ENCODE assay signal across 23 cellular contexts in genomic region chr2:229798446-229799147, GRCh38.
DNase-seq lines count a peak whose midpoint lies in the region; ATAC-seq, FAIRE-seq and TF ChIP-seq lines count a peak whose summit lies in the region.
"Had no signal": no experiment of that assay in that cellular context is flagged by ENCODE, and none has a peak within 500 bp of the region (broad histone marks: within the 10 kb centered on the region; RNA-seq: fewer than 3 reads in every experiment).

No MANE protein-coding gene starts in this region.

- no peaks in the 10 kb centered on the region for H3K9me3 Mint-ChIP-seq in activated T-cell treated with anti-CD3 and anti-CD28 coated beads, Interleukin-2, amount 50 U/mL, for 24 hours
- H3K9me3 Mint-ChIP-seq: activated B cell treated with CpG ODN at 0.5 μM for 24 hours, immature natural killer cell had no signal

- WGBS in thyroid gland, 2 donors: 65 to 73% methylated on average over 5 of the region's 5 CpGs

- no peak for TF ChIP-seq POLR2A in thyroid gland (IDR thresholded peaks at IDR 0.05)

- peak; percentile 13 for FAIRE-seq in islet of Langerhans (lab: Jason Lieb, UNC)
- FAIRE-seq: G401.6, GM12891 had no signal

- no peaks in the 10 kb centered on the region for H3K27me3 ChIP-seq in thyroid gland
- H3K27me3 ChIP-seq: BLaER1 had no signal

- peaks cover 2% of the 10 kb centered on the region for H3K4me1 Mint-ChIP-seq in activated T-cell treated with anti-CD3 and anti-CD28 coated beads, Interleukin-2, amount 50 U/mL, for 24 hours (ENCODE audit: low read depth)
- H3K4me1 Mint-ChIP-seq: activated B cell treated with CpG ODN at 0.5 μM for 24 hours had no signal

- peaks cover 14 to 15% of the 10 kb centered on the region in 2 donors for H3K4me1 ChIP-seq in thyroid gland
- H3K4me1 ChIP-seq: BLaER1 had no signal

- peaks cover 13 to 37% of the 10 kb centered on the region in 2 donors for H3K36me3 ChIP-seq in thyroid gland

- H3K4me3 Mint-ChIP-seq in activated T-cell treated with anti-CD3 and anti-CD28 coated beads, Interleukin-2, amount 50 U/mL, for 24 hours: no peak overlapping the region
- H3K4me3 Mint-ChIP-seq: activated B cell treated with CpG ODN at 0.5 μM for 24 hours; activated CD8-positive, alpha-beta T cell treated with anti-CD3 and anti-CD28 coated beads, Interleukin-2, amount 10 ng/mL, durations not matched to agents 7 days and 5 days; immature natural killer cell had no signal

- intact Hi-C loops in thyroid gland (cut with DNase I): no loop called here

- no peaks in the 10 kb centered on the region for H3K27me3 Mint-ChIP-seq in activated T-cell treated with anti-CD3 and anti-CD28 coated beads, Interleukin-2, amount 50 U/mL, for 24 hours
- H3K27me3 Mint-ChIP-seq: activated B cell treated with CpG ODN at 0.5 μM for 24 hours had no signal

- H3K4me3 ChIP-seq in thyroid gland (replicated peaks in 1 of 3): no peak overlapping the region
- H3K4me3 ChIP-seq: BLaER1, GM23248 had no signal

- no peak for TF ChIP-seq CTCF in thyroid gland (IDR thresholded peaks at IDR 0.05)

- H3K36me3 Mint-ChIP-seq in activated T-cell treated with anti-CD3 and anti-CD28 coated beads, Interleukin-2, amount 50 U/mL, for 24 hours (ENCODE audit: low read depth): peaks cover 95% of the 10 kb centered on the region

- peak overlapping the region; percentile 69 for H3K27ac Mint-ChIP-seq in activated T-cell treated with anti-CD3 and anti-CD28 coated beads, Interleukin-2, amount 50 U/mL, for 24 hours
- H3K27ac Mint-ChIP-seq: activated B cell treated with CpG ODN at 0.5 μM for 24 hours; activated CD8-positive, alpha-beta T cell treated with anti-CD3 and anti-CD28 coated beads, Interleukin-2, amount 10 ng/mL, durations not matched to agents 7 days and 5 days had no signal

- ATAC-seq in HG02981 (IDR thresholded peaks at IDR 0.05; ENCODE audit: unreplicated experiment): no peak
- ATAC-seq: activated CD8-positive, alpha-beta T cell treated with anti-CD3 and anti-CD28 coated beads, Interleukin-2, amount 10 ng/mL, durations not matched to agents 7 days and 5 days had no signal

- H3K9me3 ChIP-seq in thyroid gland: no peaks in the 10 kb centered on the region
- H3K9me3 ChIP-seq: BLaER1 had no signal

- DNase-seq in activated T-cell treated with anti-CD3 and anti-CD28 coated beads, Interleukin-2, amount 50 U/mL, for 24 hours: no peak
- DNase-seq in activated T-cell treated with anti-CD3 and anti-CD28 coated beads, Interleukin-2, amount 50 U/mL, for 48 hours: no peak
- peak; percentile 3 to 10 for DNase-seq in cerebellar nuclear complex (lab: John Stamatoyannopoulos, UW)
- DNase-seq in thyroid gland: peak; percentile 29 to 59
- no peak for DNase-seq in T-helper 9 cell
- no peak for DNase-seq in NCI-H146 treated with DMSO at 0.1 percent for 48 hours (lab: John Stamatoyannopoulos, UW; ENCODE audit: unreplicated experiment)
- DNase-seq: activated B cell treated with CpG ODN at 0.5 μM for 24 hours; activated CD8-positive, alpha-beta T cell treated with anti-CD3 and anti-CD28 coated beads, Interleukin-2, amount 10 ng/mL, durations not matched to agents 7 days and 5 days; amniotic stem cell; glutamatergic neuron; GM23248; immature natural killer cell; MM.1S; NCI-H187; NCI-H510A; stimulated activated CD4-positive, alpha-beta T cell treated with anti-CD3 and anti-CD28 coated beads, Interleukin-2, amount 100 ng/mL, for 24 hours; T-helper 2 cell had no signal

- peak overlapping the region in 2 of 3 donors; percentile 12 to 31 for H3K27ac ChIP-seq in thyroid gland
- H3K27ac ChIP-seq: 22Rv1, BLaER1, GM23248 had no signal

Comparison
In these comparisons a context has a peak if more than half of its experiments do, and no peak if none do; other contexts are left out.
1. DNase-seq: peak in cerebellar nuclear complex (2 of 2) and thyroid gland (2 of 2); none in activated T-cell treated with anti-CD3 and anti-CD28 coated beads, Interleukin-2, amount 50 U/mL, for 24 hours (single experiment), activated T-cell treated with anti-CD3 and anti-CD28 coated beads, Interleukin-2, amount 50 U/mL, for 48 hours (0 of 2), T-helper 9 cell (single experiment) and NCI-H146 treated with DMSO at 0.1 percent for 48 hours (single experiment).